Comparison of ENCODE assay signal across 29 cellular contexts in the genomic region with DNA sequence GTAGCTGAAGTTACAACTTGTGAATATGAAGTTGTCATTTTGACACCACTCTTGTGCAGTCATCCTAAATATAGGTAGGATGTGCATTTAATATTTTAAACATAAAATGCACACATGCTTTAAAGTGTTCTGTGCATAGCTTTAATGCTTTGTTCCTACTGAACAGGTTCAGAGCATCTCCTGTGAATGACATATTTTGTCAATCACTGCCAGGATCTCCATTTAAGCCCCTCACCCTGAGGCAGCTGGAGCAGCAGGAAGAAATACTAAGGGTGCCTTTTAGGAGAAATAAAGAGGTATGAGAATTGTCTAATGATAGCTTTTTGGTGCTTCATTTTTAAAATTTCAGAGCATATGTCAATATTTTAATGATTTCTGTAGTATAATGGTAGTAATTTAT.
"Had no signal": no experiment of that assay in that cellular context is flagged by ENCODE, and none has a peak within 500 bp of the region (broad histone marks: within the 10 kb centered on the region; RNA-seq: fewer than 3 reads in every experiment).

No MANE protein-coding gene starts in this region.

- H3K9me3 ChIP-seq: colonic mucosa, esophagus muscularis mucosa, esophagus squamous epithelium, gastrocnemius medialis, gastroesophageal sphincter, heart left ventricle, heart right ventricle had no signal

- H3K4me1 ChIP-seq: colonic mucosa, esophagus muscularis mucosa, esophagus squamous epithelium, foreskin keratinocyte, gastrocnemius medialis, gastroesophageal sphincter had no signal

- H3K27ac Mint-ChIP-seq: endodermal cell had no signal

- H3K4me3 ChIP-seq: colonic mucosa, coronary artery, dorsolateral prefrontal cortex, esophagus muscularis mucosa, esophagus squamous epithelium, gastrocnemius medialis, gastroesophageal sphincter, heart left ventricle, heart right ventricle had no signal

- H3K9me3 Mint-ChIP-seq: dendritic cell treated with granulocyte-macrophage colony-stimulating factor and Interleukin-4, amounts not matched to agents 40 ng/mL and 50 ng/mL, for 4 days; effector memory CD8-positive, alpha-beta T cell; endodermal cell had no signal

- H3K27me3 ChIP-seq: colonic mucosa, dorsolateral prefrontal cortex, esophagus muscularis mucosa, esophagus squamous epithelium, foreskin keratinocyte, gastrocnemius medialis, gastroesophageal sphincter, heart left ventricle, heart right ventricle had no signal

- H3K4me3 Mint-ChIP-seq: dendritic cell treated with granulocyte-macrophage colony-stimulating factor and Interleukin-4, amounts not matched to agents 40 ng/mL and 50 ng/mL, for 4 days; effector memory CD8-positive, alpha-beta T cell; endodermal cell had no signal

- H3K27ac ChIP-seq: colonic mucosa, coronary artery, epithelial cell of prostate, esophagus muscularis mucosa, esophagus squamous epithelium, foreskin keratinocyte, gastrocnemius medialis, gastroesophageal sphincter, heart left ventricle, heart right ventricle had no signal

- DNase-seq: colonic mucosa; cortex of kidney; dermis blood vessel endothelial cell; dorsolateral prefrontal cortex; effector CD4-positive, alpha-beta T cell; effector CD8-positive, alpha-beta T cell; effector memory CD4-positive, alpha-beta T cell; effector memory CD8-positive, alpha-beta T cell; endodermal cell; erythroblast; esophagus squamous epithelium; foreskin fibroblast; foreskin keratinocyte; foreskin melanocyte; gastrocnemius medialis; glutamatergic neuron; head of caudate nucleus; heart left ventricle; heart right ventricle had no signal

- H3K27me3 Mint-ChIP-seq: dendritic cell treated with granulocyte-macrophage colony-stimulating factor and Interleukin-4, amounts not matched to agents 40 ng/mL and 50 ng/mL, for 4 days; effector memory CD8-positive, alpha-beta T cell had no signal

- ATAC-seq: effector memory CD8-positive, alpha-beta T cell; esophagus mucosa; foreskin keratinocyte; gastrocnemius medialis; gastroesophageal sphincter; heart left ventricle; heart right ventricle had no signal

- FAIRE-seq: colon, endometrium, endothelial cell of umbilical vein, frontal cortex had no signal
